1 cellular context compared by ENCODE assay signal in genomic region chr13:20436505-20436904, GRCh38.
TF ChIP-seq lines count a peak whose summit lies in the region.

No MANE protein-coding gene starts in this region.

TF ChIP-seq in GM23338, 12 proteins besides CTCF, POLR2A, EP300 and RAD21 (continued from another document):
- no peak for TF ChIP-seq REST (IDR thresholded peaks at IDR 0.05; ENCODE audit: unreplicated experiment)
- no peak for TF ChIP-seq EZH2phosphoT487 (IDR thresholded peaks at IDR 0.05; ENCODE audit: unreplicated experiment)
- TF ChIP-seq ZNF114 (CRISPR knock-in tag; IDR thresholded peaks at IDR 0.05) = no peak
TF ChIP-seq in GM23338: peak in this region for 0.
